15 cellular contexts compared by ENCODE assay signal in genomic region chr16:84360170-84360569, GRCh38. TPM values are rescaled to one million over a fixed set of nuclear protein-coding genes. Genes with fewer than 3 reads are reported as not detected.
DNase-seq lines count a peak whose midpoint lies in the region; ATAC-seq and TF ChIP-seq lines count a peak whose summit lies in the region.
"Had no signal": no experiment of that assay in that cellular context is flagged by ENCODE, and none has a peak within 500 bp of the region (broad histone marks: within the 10 kb centered on the region; RNA-seq: fewer than 3 reads in every experiment).

No MANE protein-coding gene starts in this region.

- BruUV-seq in Calu3 (replicated peaks; lab: Mats Ljungman, UMichigan) = no TSS peak

- peak overlapping the region; percentile 1 for H3K27ac Mint-ChIP-seq in Calu3 (ENCODE audit: unreplicated experiment)
- peak overlapping the region; percentile 73 for H3K27ac Mint-ChIP-seq in activated naive CD4-positive, alpha-beta T cell treated with anti-CD3 and anti-CD28 coated beads for 36 hours
- H3K27ac Mint-ChIP-seq: activated B cell treated with CpG ODN at 0.5 μM for 24 hours had no signal

- no peaks in the 10 kb centered on the region for H3K9me3 ChIP-seq in ascending aorta
- H3K9me3 ChIP-seq: right atrium auricular region, tibial artery had no signal

- H3K36me3 ChIP-seq in ascending aorta = no peaks in the 10 kb centered on the region
- H3K36me3 ChIP-seq: right atrium auricular region, tibial artery had no signal

- H3K36me3 Mint-ChIP-seq in Calu3 (ENCODE audit: insufficient read depth, unreplicated experiment) = peaks cover 4% of the 10 kb centered on the region
- no peaks in the 10 kb centered on the region for H3K36me3 Mint-ChIP-seq in activated naive CD4-positive, alpha-beta T cell treated with anti-CD3 and anti-CD28 coated beads for 36 hours (ENCODE audit: low read depth)
- H3K36me3 Mint-ChIP-seq: CD8-positive, alpha-beta memory T cell had no signal

- no peaks in the 10 kb centered on the region for H3K4me1 ChIP-seq in ascending aorta
- H3K4me1 ChIP-seq: right atrium auricular region, tibial artery had no signal

- intact Hi-C loops in Calu3 (cut with micrococcal nuclease; ENCODE audit: unreplicated experiment) = no loop called here
- intact Hi-C loops in activated naive CD4-positive, alpha-beta T cell treated with anti-CD3 and anti-CD28 coated beads for 36 hours (cut with micrococcal nuclease) = loop anchor here (1.0 kb wide), 1 partner anchor 146 kb away; no protein-coding TSS in a partner anchor
- intact Hi-C loops in ascending aorta (cut with DNase I) = no loop called here

- TF ChIP-seq CTCF in Calu3 (IDR thresholded peaks at IDR 0.05; ENCODE audit: unreplicated experiment) (no peak), ascending aorta (IDR thresholded peaks at IDR 0.05) (no peak)

- no peak for ATAC-seq in GM21381 (IDR thresholded peaks at IDR 0.05; ENCODE audit: unreplicated experiment)
- ATAC-seq in HG03354 (IDR thresholded peaks at IDR 0.05; ENCODE audit: poor library complexity, severe bottlenecking, unreplicated experiment) = no peak

- H3K4me1 Mint-ChIP-seq in Calu3 (ENCODE audit: low read depth, unreplicated experiment) = peaks cover 28% of the 10 kb centered on the region
- H3K4me1 Mint-ChIP-seq in activated naive CD4-positive, alpha-beta T cell treated with anti-CD3 and anti-CD28 coated beads for 36 hours (ENCODE audit: low read depth) = peaks cover 29% of the 10 kb centered on the region
- H3K4me1 Mint-ChIP-seq: activated B cell treated with CpG ODN at 0.5 μM for 24 hours had no signal

- H3K9me3 Mint-ChIP-seq in Calu3 (ENCODE audit: low read depth, unreplicated experiment) = no peaks in the 10 kb centered on the region
- no peaks in the 10 kb centered on the region for H3K9me3 Mint-ChIP-seq in activated naive CD4-positive, alpha-beta T cell treated with anti-CD3 and anti-CD28 coated beads for 36 hours
- H3K9me3 Mint-ChIP-seq: activated B cell treated with CpG ODN at 0.5 μM for 24 hours; CD8-positive, alpha-beta memory T cell had no signal

- no peaks in the 10 kb centered on the region for H3K27me3 Mint-ChIP-seq in Calu3 (ENCODE audit: unreplicated experiment)
- H3K27me3 Mint-ChIP-seq in activated naive CD4-positive, alpha-beta T cell treated with anti-CD3 and anti-CD28 coated beads for 36 hours (ENCODE audit: low read depth) = no peaks in the 10 kb centered on the region

- H3K27me3 ChIP-seq in ascending aorta = no peaks in the 10 kb centered on the region
- H3K27me3 ChIP-seq: right atrium auricular region, tibial artery had no signal

- no peak overlapping the region for H3K4me3 ChIP-seq in ascending aorta
- H3K4me3 ChIP-seq: right atrium auricular region, tibial artery had no signal

- DNase-seq in Calu3 (peak; percentile 19), SK-MEL-5 (ENCODE audit: low read depth, low spot score) (peak; percentile 24), ascending aorta (ENCODE audit: low spot score in 2 of 2) (no peak), NCI-H2227 treated with DMSO at 0.1 percent for 48 hours (lab: John Stamatoyannopoulos, UW) (no peak)
- peak; percentile 91 for DNase-seq in activated naive CD4-positive, alpha-beta T cell treated with anti-CD3 and anti-CD28 coated beads for 36 hours
- peak; percentile 30 to 53 for DNase-seq in stimulated activated CD4-positive, alpha-beta T cell treated with anti-CD3 and anti-CD28 coated beads, Interleukin-15, amount 100 ng/mL, for 48 hours (ENCODE audit: low read depth in 2 of 2)
- DNase-seq: activated B cell treated with CpG ODN at 0.5 μM for 24 hours, GOT3, OCI-M1, tibial artery had no signal

- no peak overlapping the region for H3K27ac ChIP-seq in ascending aorta
- H3K27ac ChIP-seq: right atrium auricular region, tibial artery had no signal

- CTCF ChIA-PET in Calu3 (lab: Charles Lee) = no interaction called here
- CTCF ChIA-PET in activated naive CD4-positive, alpha-beta T cell treated with anti-CD3 and anti-CD28 coated beads for 36 hours (lab: Charles Lee) = no interaction called here

- H3K4me3 Mint-ChIP-seq in Calu3 (ENCODE audit: low read depth, unreplicated experiment) = no peak overlapping the region
- no peak overlapping the region for H3K4me3 Mint-ChIP-seq in activated naive CD4-positive, alpha-beta T cell treated with anti-CD3 and anti-CD28 coated beads for 36 hours
- H3K4me3 Mint-ChIP-seq: activated B cell treated with CpG ODN at 0.5 μM for 24 hours had no signal

- in situ Hi-C loops in SK-MEL-5 (cut with HindIII; ENCODE audit: low pct_unique_long_range_greater_than_20kb, low sequenced_read_pairs) = no loop called here

RNA-seq across cellular contexts. Expression of gene ATP2C2, which starts 8.2 kb away (rescaled TPM):
- total RNA-seq in Calu3 (2022) (30.5 and 33.9 TPM in 2 replicates), ascending aorta (not detected)
- total RNA-seq in SK-MEL-5 (2014; rRNA removed; shearing (Covaris generic)) = 0.29 TPM in 1 of 2 replicates, not detected in the other
- polyA plus RNA-seq in SK-MEL-5 (2015; cell fraction: cytosol; rRNA removed) = 0.28 TPM in 1 of 2 replicates, not detected in the other
- polyA plus RNA-seq in SK-MEL-5 (2015; cell fraction: nucleus; rRNA removed) = 0.09 TPM in 1 of 2 replicates, not detected in the other
- total RNA-seq in activated naive CD4-positive, alpha-beta T cell treated with anti-CD3 and anti-CD28 coated beads for 36 hours = not detected
- total RNA-seq: activated B cell treated with CpG ODN at 0.5 μM for 24 hours; CD8-positive, alpha-beta memory T cell; fibroblast of villous mesenchyme; right atrium auricular region had no signal
- polyA plus RNA-seq: CD8-positive, alpha-beta memory T cell had no signal

Comparison
In these comparisons a context has a peak if more than half of its experiments do, and no peak if none do; other contexts are left out.
1. DNase-seq: peak in Calu3 (single experiment), SK-MEL-5 (single experiment), activated naive CD4-positive, alpha-beta T cell treated with anti-CD3 and anti-CD28 coated beads for 36 hours (single experiment) and stimulated activated CD4-positive, alpha-beta T cell treated with anti-CD3 and anti-CD28 coated beads, Interleukin-15, amount 100 ng/mL, for 48 hours (2 of 2); none in ascending aorta (0 of 2) and NCI-H2227 treated with DMSO at 0.1 percent for 48 hours (single experiment).
2. RNA of gene ATP2C2, which starts 8.2 kb away (total RNA-seq): 30.5 to 33.9 TPM in Calu3; 0.29 TPM in SK-MEL-5, not detected in activated naive CD4-positive, alpha-beta T cell treated with anti-CD3 and anti-CD28 coated beads for 36 hours and not detected in ascending aorta (single experiment); every median in the first group is over 10 times any median in the second.